Comparison of ENCODE assay signal across 1 cellular context in the genomic region with DNA sequence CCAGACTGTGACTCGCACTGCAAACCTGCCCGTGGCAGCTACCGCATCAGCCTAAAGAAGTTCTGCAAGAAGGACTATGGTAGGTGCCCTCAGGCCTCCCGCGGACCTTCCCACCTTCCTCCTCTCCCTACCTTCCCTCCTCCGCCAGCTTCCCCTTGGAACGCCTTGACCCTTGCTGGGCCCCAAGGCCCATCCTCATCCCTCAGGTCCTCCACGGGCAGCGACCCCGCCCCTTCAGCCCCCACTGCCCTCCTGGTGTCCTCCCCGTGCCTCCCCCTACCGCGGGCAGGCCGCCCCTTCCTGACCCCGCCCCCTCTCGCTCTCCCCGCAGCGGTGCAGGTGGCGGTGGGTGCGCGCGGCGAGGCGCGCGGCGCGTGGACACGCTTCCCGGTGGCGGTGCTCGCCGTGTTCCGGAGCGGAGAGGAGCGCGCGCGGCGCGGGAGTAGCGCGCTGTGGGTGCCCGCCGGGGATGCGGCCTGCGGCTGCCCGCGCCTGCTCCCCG.
TF ChIP-seq lines count a peak whose summit lies in the region.

No MANE protein-coding gene starts in this region.

TF ChIP-seq in HCT116, 20 proteins besides CTCF, POLR2A, EP300 and RAD21:
- no peak for TF ChIP-seq JUND (IDR thresholded peaks at IDR 0.05)
- TF ChIP-seq, protein P1, sequence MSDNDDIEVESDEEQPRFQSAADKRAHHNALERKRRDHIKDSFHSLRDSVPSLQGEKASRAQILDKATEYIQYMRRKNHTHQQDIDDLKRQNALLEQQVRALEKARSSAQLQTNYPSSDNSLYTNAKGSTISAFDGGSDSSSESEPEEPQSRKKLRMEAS (IDR thresholded peaks at IDR 0.05): no peak
- TF ChIP-seq, protein P2, sequence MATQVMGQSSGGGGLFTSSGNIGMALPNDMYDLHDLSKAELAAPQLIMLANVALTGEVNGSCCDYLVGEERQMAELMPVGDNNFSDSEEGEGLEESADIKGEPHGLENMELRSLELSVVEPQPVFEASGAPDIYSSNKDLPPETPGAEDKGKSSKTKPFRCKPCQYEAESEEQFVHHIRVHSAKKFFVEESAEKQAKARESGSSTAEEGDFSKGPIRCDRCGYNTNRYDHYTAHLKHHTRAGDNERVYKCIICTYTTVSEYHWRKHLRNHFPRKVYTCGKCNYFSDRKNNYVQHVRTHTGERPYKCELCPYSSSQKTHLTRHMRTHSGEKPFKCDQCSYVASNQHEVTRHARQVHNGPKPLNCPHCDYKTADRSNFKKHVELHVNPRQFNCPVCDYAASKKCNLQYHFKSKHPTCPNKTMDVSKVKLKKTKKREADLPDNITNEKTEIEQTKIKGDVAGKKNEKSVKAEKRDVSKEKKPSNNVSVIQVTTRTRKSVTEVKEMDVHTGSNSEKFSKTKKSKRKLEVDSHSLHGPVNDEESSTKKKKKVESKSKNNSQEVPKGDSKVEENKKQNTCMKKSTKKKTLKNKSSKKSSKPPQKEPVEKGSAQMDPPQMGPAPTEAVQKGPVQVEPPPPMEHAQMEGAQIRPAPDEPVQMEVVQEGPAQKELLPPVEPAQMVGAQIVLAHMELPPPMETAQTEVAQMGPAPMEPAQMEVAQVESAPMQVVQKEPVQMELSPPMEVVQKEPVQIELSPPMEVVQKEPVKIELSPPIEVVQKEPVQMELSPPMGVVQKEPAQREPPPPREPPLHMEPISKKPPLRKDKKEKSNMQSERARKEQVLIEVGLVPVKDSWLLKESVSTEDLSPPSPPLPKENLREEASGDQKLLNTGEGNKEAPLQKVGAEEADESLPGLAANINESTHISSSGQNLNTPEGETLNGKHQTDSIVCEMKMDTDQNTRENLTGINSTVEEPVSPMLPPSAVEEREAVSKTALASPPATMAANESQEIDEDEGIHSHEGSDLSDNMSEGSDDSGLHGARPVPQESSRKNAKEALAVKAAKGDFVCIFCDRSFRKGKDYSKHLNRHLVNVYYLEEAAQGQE (IDR thresholded peaks at IDR 0.05; ENCODE audit: low read depth): no peak
- no peak for TF ChIP-seq ZNF274 (IDR thresholded peaks at IDR 0.05; ENCODE audit: low read depth, low read length)
- TF ChIP-seq ZFX (IDR thresholded peaks at IDR 0.05): no peak
- TF ChIP-seq EZH2 (IDR thresholded peaks at IDR 0.05): no peak
- TF ChIP-seq, protein P3, sequence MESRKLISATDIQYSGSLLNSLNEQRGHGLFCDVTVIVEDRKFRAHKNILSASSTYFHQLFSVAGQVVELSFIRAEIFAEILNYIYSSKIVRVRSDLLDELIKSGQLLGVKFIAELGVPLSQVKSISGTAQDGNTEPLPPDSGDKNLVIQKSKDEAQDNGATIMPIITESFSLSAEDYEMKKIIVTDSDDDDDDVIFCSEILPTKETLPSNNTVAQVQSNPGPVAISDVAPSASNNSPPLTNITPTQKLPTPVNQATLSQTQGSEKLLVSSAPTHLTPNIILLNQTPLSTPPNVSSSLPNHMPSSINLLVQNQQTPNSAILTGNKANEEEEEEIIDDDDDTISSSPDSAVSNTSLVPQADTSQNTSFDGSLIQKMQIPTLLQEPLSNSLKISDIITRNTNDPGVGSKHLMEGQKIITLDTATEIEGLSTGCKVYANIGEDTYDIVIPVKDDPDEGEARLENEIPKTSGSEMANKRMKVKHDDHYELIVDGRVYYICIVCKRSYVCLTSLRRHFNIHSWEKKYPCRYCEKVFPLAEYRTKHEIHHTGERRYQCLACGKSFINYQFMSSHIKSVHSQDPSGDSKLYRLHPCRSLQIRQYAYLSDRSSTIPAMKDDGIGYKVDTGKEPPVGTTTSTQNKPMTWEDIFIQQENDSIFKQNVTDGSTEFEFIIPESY (IDR thresholded peaks at IDR 0.05; ENCODE audit: extremely low read depth, insufficient replicate concordance, low read length): no peak
- no peak for TF ChIP-seq CEBPB (IDR thresholded peaks at IDR 0.05; ENCODE audit: low read depth)
- no peak for TF ChIP-seq TCF7L2 (IDR thresholded peaks at IDR 0.05; ENCODE audit: borderline replicate concordance, extremely low read depth, insufficient read depth, insufficient read length)
- TF ChIP-seq, protein P4, sequence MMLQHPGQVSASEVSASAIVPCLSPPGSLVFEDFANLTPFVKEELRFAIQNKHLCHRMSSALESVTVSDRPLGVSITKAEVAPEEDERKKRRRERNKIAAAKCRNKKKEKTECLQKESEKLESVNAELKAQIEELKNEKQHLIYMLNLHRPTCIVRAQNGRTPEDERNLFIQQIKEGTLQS (IDR thresholded peaks at IDR 0.05): no peak
- TF ChIP-seq SIN3A (IDR thresholded peaks at IDR 0.05; ENCODE audit: low read depth): no peak
- no peak for TF ChIP-seq CBX3 (IDR thresholded peaks at IDR 0.05; ENCODE audit: low read depth)
- TF ChIP-seq YY1 (IDR thresholded peaks at IDR 0.05; ENCODE audit: extremely low read depth, insufficient replicate concordance, low read depth, low read length): no peak
- no peak for TF ChIP-seq SRF (IDR thresholded peaks at IDR 0.05; ENCODE audit: low read depth)
- TF ChIP-seq SP1 (IDR thresholded peaks at IDR 0.05; ENCODE audit: low read depth): no peak
